22 cellular contexts compared by ENCODE assay signal in the genomic region with DNA sequence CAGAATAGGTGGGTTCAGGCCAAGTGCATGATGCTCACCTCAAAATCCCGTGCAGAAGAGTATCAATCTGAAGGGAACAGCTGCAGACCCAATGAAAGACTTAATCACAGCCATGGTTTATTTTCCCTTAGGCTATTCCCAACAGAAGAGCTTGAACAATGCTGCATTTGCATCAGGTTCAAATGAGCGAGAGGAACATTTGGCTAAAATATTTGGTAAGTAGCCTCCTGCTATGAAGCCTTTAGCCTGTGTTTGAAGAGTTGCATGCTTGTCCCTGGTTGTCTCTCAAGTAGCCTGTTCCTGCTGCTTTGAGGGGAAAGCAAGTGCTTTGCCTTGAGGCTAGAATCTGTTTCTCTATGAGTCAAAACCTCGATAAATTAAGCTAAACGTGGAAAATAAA. TPM values are rescaled to one million over a fixed set of nuclear protein-coding genes. Genes with fewer than 3 reads are reported as not detected.
DNase-seq lines count a peak whose midpoint lies in the region; ATAC-seq and TF ChIP-seq lines count a peak whose summit lies in the region.
"Had no signal": no experiment of that assay in that cellular context is flagged by ENCODE, and none has a peak within 500 bp of the region (broad histone marks: within the 10 kb centered on the region; RNA-seq: fewer than 3 reads in every experiment).

No MANE protein-coding gene starts in this region.

- TF ChIP-seq CTCF in osteocyte (IDR thresholded peaks at IDR 0.05) (no peak), hepatocyte (IDR thresholded peaks at IDR 0.05; ENCODE audit: poor library complexity) (no peak)

- H3K4me1 ChIP-seq in hepatocyte (ENCODE audit: insufficient read depth) = no peaks in the 10 kb centered on the region
- H3K4me1 ChIP-seq: A549, BLaER1 had no signal

- H2AFZ ChIP-seq in hepatocyte = no peak overlapping the region

- ATAC-seq in activated naive CD8-positive, alpha-beta T cell treated with anti-CD3 and anti-CD28 coated beads, Interleukin-2, amount 50 U/mL, for 24 hours = no peak
- ATAC-seq in left colon = no peak
- ATAC-seq: A549, SK-N-SH treated with all-trans-retinoic acid at 6 μM for 48 hours, T-cell had no signal

- no peak overlapping the region for H3K4me3 Mint-ChIP-seq in activated naive CD8-positive, alpha-beta T cell treated with anti-CD3 and anti-CD28 coated beads, Interleukin-2, amount 50 U/mL, for 24 hours
- H3K4me3 Mint-ChIP-seq in activated naive CD8-positive, alpha-beta T cell treated with anti-CD3 and anti-CD28 coated beads for 36 hours = no peak overlapping the region
- no peak overlapping the region for H3K4me3 Mint-ChIP-seq in osteocyte (ENCODE audit: unreplicated experiment)
- H3K4me3 Mint-ChIP-seq: CD4-positive, alpha-beta memory T cell; T-cell had no signal

- no peaks in the 10 kb centered on the region for H3K9me3 Mint-ChIP-seq in activated naive CD8-positive, alpha-beta T cell treated with anti-CD3 and anti-CD28 coated beads, Interleukin-2, amount 50 U/mL, for 24 hours
- H3K9me3 Mint-ChIP-seq in activated naive CD8-positive, alpha-beta T cell treated with anti-CD3 and anti-CD28 coated beads for 36 hours = no peaks in the 10 kb centered on the region
- H3K9me3 Mint-ChIP-seq in osteocyte (ENCODE audit: unreplicated experiment) = peaks cover 5% of the 10 kb centered on the region
- H3K9me3 Mint-ChIP-seq: CD4-positive, alpha-beta memory T cell; T-cell had no signal

- H4K20me1 ChIP-seq in hepatocyte (ENCODE audit: insufficient read depth, poor library complexity, severe bottlenecking) = no peaks in the 10 kb centered on the region
- H4K20me1 ChIP-seq: BLaER1 had no signal

- intact Hi-C loops in left colon (cut with DNase I, micrococcal nuclease) = no loop called here

- DNase-seq in activated naive CD8-positive, alpha-beta T cell treated with anti-CD3 and anti-CD28 coated beads, Interleukin-2, amount 50 U/mL, for 24 hours = no peak
- DNase-seq in activated naive CD8-positive, alpha-beta T cell treated with anti-CD3 and anti-CD28 coated beads for 36 hours = no peak
- peak; percentile 92 for DNase-seq in NCI-H2081 treated with DMSO at 0.1 percent for 48 hours (lab: John Stamatoyannopoulos, UW)
- DNase-seq in NCI-H69 (lab: John Stamatoyannopoulos, UW) = peak; percentile 96
- DNase-seq in osteocyte (ENCODE audit: extremely low spot score, unreplicated experiment) = peak; percentile 10
- no peak for DNase-seq in NCI-H1694 treated with DMSO at 0.1 percent for 48 hours (lab: John Stamatoyannopoulos, UW)
- DNase-seq in hepatocyte (ENCODE audit: low spot score) = no peak
- DNase-seq in left colon = no peak
- DNase-seq: Calu3; CD4-positive, alpha-beta memory T cell; Kasumi-1; MM.1S; NCI-H1105 treated with DMSO at 0.1 percent for 48 hours; NCI-H2029; NCI-H226; NCI-H82; SHP77 treated with DMSO at 0.1 percent for 48 hours; T-cell had no signal

- H3K9me2 ChIP-seq in hepatocyte (replicated peaks; ENCODE audit: insufficient read depth) = no peaks in the 10 kb centered on the region

- H3K4me2 ChIP-seq in hepatocyte = no peak overlapping the region
- H3K4me2 ChIP-seq: A549, BLaER1 had no signal

- WGBS in hepatocyte (ENCODE audit: low lambda C conversion rate, missing lambda C conversion rate) = 50% methylated on average over 4 of the region's 4 CpGs

- peak overlapping the region; percentile 56 for H3K27ac Mint-ChIP-seq in activated naive CD8-positive, alpha-beta T cell treated with anti-CD3 and anti-CD28 coated beads, Interleukin-2, amount 50 U/mL, for 24 hours
- no peak overlapping the region for H3K27ac Mint-ChIP-seq in activated naive CD8-positive, alpha-beta T cell treated with anti-CD3 and anti-CD28 coated beads for 36 hours
- H3K27ac Mint-ChIP-seq in osteocyte (ENCODE audit: unreplicated experiment) = no peak overlapping the region
- H3K27ac Mint-ChIP-seq: CD4-positive, alpha-beta memory T cell; T-cell had no signal

- H3K36me3 Mint-ChIP-seq in activated naive CD8-positive, alpha-beta T cell treated with anti-CD3 and anti-CD28 coated beads, Interleukin-2, amount 50 U/mL, for 24 hours (ENCODE audit: low read depth) = peaks cover 10% of the 10 kb centered on the region
- H3K36me3 Mint-ChIP-seq in activated naive CD8-positive, alpha-beta T cell treated with anti-CD3 and anti-CD28 coated beads for 36 hours = peaks cover 6% of the 10 kb centered on the region
- peaks cover 2% of the 10 kb centered on the region for H3K36me3 Mint-ChIP-seq in osteocyte (ENCODE audit: unreplicated experiment)

- no peaks in the 10 kb centered on the region for H3K9me3 ChIP-seq in hepatocyte (ENCODE audit: low read depth)
- H3K9me3 ChIP-seq: A549 had no signal

- no peaks in the 10 kb centered on the region for H3K27me3 ChIP-seq in hepatocyte
- H3K27me3 ChIP-seq: BLaER1 had no signal

- H3K79me2 ChIP-seq in hepatocyte = no peaks in the 10 kb centered on the region

- no peak overlapping the region for H3K4me3 ChIP-seq in hepatocyte
- H3K4me3 ChIP-seq: A549, BLaER1 had no signal

- no peaks in the 10 kb centered on the region for H3K27me3 Mint-ChIP-seq in activated naive CD8-positive, alpha-beta T cell treated with anti-CD3 and anti-CD28 coated beads, Interleukin-2, amount 50 U/mL, for 24 hours
- H3K27me3 Mint-ChIP-seq in activated naive CD8-positive, alpha-beta T cell treated with anti-CD3 and anti-CD28 coated beads for 36 hours = peaks cover 4% of the 10 kb centered on the region
- H3K27me3 Mint-ChIP-seq in osteocyte (ENCODE audit: unreplicated experiment) = no peaks in the 10 kb centered on the region
- H3K27me3 Mint-ChIP-seq: T-cell had no signal

- peaks cover 48% of the 10 kb centered on the region for H3K4me1 Mint-ChIP-seq in activated naive CD8-positive, alpha-beta T cell treated with anti-CD3 and anti-CD28 coated beads, Interleukin-2, amount 50 U/mL, for 24 hours
- peaks cover 30% of the 10 kb centered on the region for H3K4me1 Mint-ChIP-seq in activated naive CD8-positive, alpha-beta T cell treated with anti-CD3 and anti-CD28 coated beads for 36 hours
- peaks cover 20% of the 10 kb centered on the region for H3K4me1 Mint-ChIP-seq in osteocyte (ENCODE audit: unreplicated experiment)
- H3K4me1 Mint-ChIP-seq: T-cell had no signal

- H3K27ac ChIP-seq in hepatocyte = no peak overlapping the region
- H3K27ac ChIP-seq: A549, BLaER1 had no signal

- no peaks in the 10 kb centered on the region for H3K36me3 ChIP-seq in hepatocyte (replicated peaks; ENCODE audit: insufficient read depth, low read depth)
- H3K36me3 ChIP-seq: BLaER1 had no signal

RNA-seq across cellular contexts. Expression of gene C2orf92, which starts 6.2 kb away (rescaled TPM):
- 1 to 10 TPM; 6.1 to 7.3 TPM for total RNA-seq in activated naive CD8-positive, alpha-beta T cell treated with anti-CD3 and anti-CD28 coated beads for 36 hours
- total RNA-seq in osteocyte (13.7 and 15.0 TPM in 2 replicates), hepatocyte (2.1 and 5.5 TPM in 2 replicates), left colon (1 to 10 TPM; 7.2 to 7.8 TPM)
- 4.5 and 7.2 TPM in 2 replicates for polyA plus RNA-seq in hepatocyte
- polyA plus RNA-seq: CD4-positive, alpha-beta memory T cell had no signal

RNA-seq across cellular contexts. Expression of gene ACTR1B, which starts 11.9 kb away (rescaled TPM):
- total RNA-seq in activated naive CD8-positive, alpha-beta T cell treated with anti-CD3 and anti-CD28 coated beads for 36 hours = 10 to 100 TPM; 85.4 to 89.6 TPM
- 54.4 and 56.6 TPM in 2 replicates for total RNA-seq in osteocyte
- total RNA-seq in hepatocyte = 56.3 and 57.9 TPM in 2 replicates
- polyA plus RNA-seq in hepatocyte = 15.2 and 18.1 TPM in 2 replicates
- total RNA-seq in left colon = 10 to 100 TPM; 67.4 to 79.2 TPM

RNA-seq across cellular contexts. Expression of gene COX5B, which starts 29.9 kb away (rescaled TPM):
- total RNA-seq in activated naive CD8-positive, alpha-beta T cell treated with anti-CD3 and anti-CD28 coated beads for 36 hours = 100 to 1,000 TPM; 214 to 225 TPM
- total RNA-seq in osteocyte (185 and 191 TPM in 2 replicates), hepatocyte (210 and 250 TPM in 2 replicates), left colon (100 to 1,000 TPM; 626 to 674 TPM)
- 475 and 495 TPM in 2 replicates for polyA plus RNA-seq in hepatocyte

RNA-seq across cellular contexts. Expression of gene ZAP70, which starts 37.7 kb away (rescaled TPM):
- 100 to 1,000 TPM; 198 to 204 TPM for total RNA-seq in activated naive CD8-positive, alpha-beta T cell treated with anti-CD3 and anti-CD28 coated beads for 36 hours
- total RNA-seq in osteocyte (0.44 and 1.1 TPM in 2 replicates), hepatocyte (0.80 and 1.4 TPM in 2 replicates), left colon (1 to 10 TPM; 2.8 to 2.9 TPM)
- polyA plus RNA-seq in hepatocyte = 1.5 and 1.6 TPM in 2 replicates
- total RNA-seq: Calu3, H1 had no signal

Comparison
In these comparisons a context has a peak if more than half of its experiments do, and no peak if none do; other contexts are left out.
1. DNase-seq: peak in NCI-H2081 treated with DMSO at 0.1 percent for 48 hours (single experiment), NCI-H69 (single experiment) and osteocyte (single experiment); none in activated naive CD8-positive, alpha-beta T cell treated with anti-CD3 and anti-CD28 coated beads, Interleukin-2, amount 50 U/mL, for 24 hours (single experiment), activated naive CD8-positive, alpha-beta T cell treated with anti-CD3 and anti-CD28 coated beads for 36 hours (single experiment), NCI-H1694 treated with DMSO at 0.1 percent for 48 hours (single experiment), hepatocyte (single experiment) and left colon (0 of 2).